8 cellular contexts compared by ENCODE assay signal in the genomic region with DNA sequence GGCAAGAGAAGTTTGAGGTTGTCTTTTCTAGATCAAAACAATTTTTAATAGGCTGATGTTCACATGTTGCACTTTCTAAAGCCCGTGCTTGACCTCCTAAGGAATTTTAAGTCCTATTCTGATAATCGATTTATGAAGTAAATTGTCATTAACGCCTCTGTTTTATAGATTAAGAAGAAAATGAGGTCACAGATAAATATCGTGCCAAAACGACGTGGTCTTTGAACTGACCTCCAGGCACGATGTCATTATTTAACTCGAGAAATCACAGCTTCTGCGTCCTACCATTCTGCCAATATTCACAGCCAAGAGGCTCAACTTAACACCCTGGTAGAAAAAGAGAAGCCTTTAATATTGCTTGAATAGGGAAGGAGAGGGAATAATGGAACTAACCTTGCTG. TPM values are rescaled to one million over a fixed set of nuclear protein-coding genes. Genes with fewer than 3 reads are reported as not detected.
A peak's percentile ranks its signal among the peaks of the same experiment; 100 is the strongest.
DNase-seq lines count a peak whose midpoint lies in the region; ATAC-seq and TF ChIP-seq lines count a peak whose summit lies in the region.

No MANE protein-coding gene starts in this region.

- no peak for ATAC-seq in stimulated activated naive CD8-positive, alpha-beta T cell treated with anti-CD3 and anti-CD28 coated beads, Interleukin-15, Interleukin-2, amounts not matched to agents 100 U/mL and 50 U/mL, for 24 hours
- ATAC-seq in HG02610 (IDR thresholded peaks at IDR 0.05; ENCODE audit: unreplicated experiment) (no peak), GM18867 (IDR thresholded peaks at IDR 0.05; ENCODE audit: unreplicated experiment) (no peak)

- peak overlapping the region; percentile 92 for H3K27ac Mint-ChIP-seq in stimulated activated naive CD8-positive, alpha-beta T cell treated with anti-CD3 and anti-CD28 coated beads, Interleukin-15, Interleukin-2, amounts not matched to agents 100 ng/mL and 50 ng/mL, for 24 hours
- H3K27ac Mint-ChIP-seq in brain (peak overlapping the region; percentile 90 to 99 (median 98)), mesothelial cell of epicardium (peak overlapping the region; percentile 99)

- DNase-seq in stimulated activated naive CD8-positive, alpha-beta T cell treated with anti-CD3 and anti-CD28 coated beads, Interleukin-15, Interleukin-2, amounts not matched to agents 100 U/mL and 50 U/mL, for 24 hours, result no peak
- DNase-seq in mesothelial cell of epicardium (ENCODE audit: low spot score in 2 of 2, unreplicated experiment in 2 of 2), result no peak
- DNase-seq in middle frontal gyrus (ENCODE audit: extremely low spot score, low spot score), result no peak
- no peak for DNase-seq in H4 (ENCODE audit: low spot score)

- H3K4me3 Mint-ChIP-seq in stimulated activated naive CD8-positive, alpha-beta T cell treated with anti-CD3 and anti-CD28 coated beads, Interleukin-15, Interleukin-2, amounts not matched to agents 100 ng/mL and 50 ng/mL, for 24 hours, result peak overlapping the region; percentile 91
- H3K4me3 Mint-ChIP-seq in brain (peak overlapping the region; percentile 86 to 97 (median 92)), mesothelial cell of epicardium (peak overlapping the region; percentile 77)

- H3K36me3 Mint-ChIP-seq in stimulated activated naive CD8-positive, alpha-beta T cell treated with anti-CD3 and anti-CD28 coated beads, Interleukin-15, Interleukin-2, amounts not matched to agents 100 ng/mL and 50 ng/mL, for 24 hours (ENCODE audit: low read depth), result peaks cover 3% of the 10 kb centered on the region
- H3K36me3 Mint-ChIP-seq in brain (peaks cover 4% of the 10 kb centered on the region), mesothelial cell of epicardium (no peaks in the 10 kb centered on the region)

- H3K9me3 Mint-ChIP-seq in stimulated activated naive CD8-positive, alpha-beta T cell treated with anti-CD3 and anti-CD28 coated beads, Interleukin-15, Interleukin-2, amounts not matched to agents 100 ng/mL and 50 ng/mL, for 24 hours, result no peaks in the 10 kb centered on the region
- H3K9me3 Mint-ChIP-seq in brain (no peaks in the 10 kb centered on the region), mesothelial cell of epicardium (no peaks in the 10 kb centered on the region)

- no peaks in the 10 kb centered on the region for H3K27me3 Mint-ChIP-seq in stimulated activated naive CD8-positive, alpha-beta T cell treated with anti-CD3 and anti-CD28 coated beads, Interleukin-15, Interleukin-2, amounts not matched to agents 100 ng/mL and 50 ng/mL, for 24 hours
- H3K27me3 Mint-ChIP-seq in brain, result peaks cover 4% of the 10 kb centered on the region
- H3K27me3 Mint-ChIP-seq in mesothelial cell of epicardium (ENCODE audit: low read depth), result no peaks in the 10 kb centered on the region

- TF ChIP-seq CTCF in brain (conservative IDR thresholded peaks at IDR 0.05), result no peak
- TF ChIP-seq CTCF in mesothelial cell of epicardium (IDR thresholded peaks at IDR 0.05; ENCODE audit: unreplicated experiment), result no peak

- H3K4me1 Mint-ChIP-seq in stimulated activated naive CD8-positive, alpha-beta T cell treated with anti-CD3 and anti-CD28 coated beads, Interleukin-15, Interleukin-2, amounts not matched to agents 100 ng/mL and 50 ng/mL, for 24 hours (ENCODE audit: low read depth), result peaks cover 34% of the 10 kb centered on the region
- H3K4me1 Mint-ChIP-seq in brain (peaks cover 42% of the 10 kb centered on the region), mesothelial cell of epicardium (peaks cover 40% of the 10 kb centered on the region)

RNA-seq across cellular contexts. Expression of a gene that starts 0.9 kb away (rescaled TPM):
- polyA plus RNA-seq in brain (ENCODE audit: insufficient read depth, low read depth, low replicate concordance), result 0.83 TPM
- 26.2 to 28.3 TPM (median 27.8 TPM) in 3 replicates for total RNA-seq in mesothelial cell of epicardium
- 5.9 and 6.6 TPM in 2 replicates for total RNA-seq in H4 (2014; rRNA removed; shearing (Covaris generic))
